1 cellular context compared by ENCODE assay signal in the genomic region with DNA sequence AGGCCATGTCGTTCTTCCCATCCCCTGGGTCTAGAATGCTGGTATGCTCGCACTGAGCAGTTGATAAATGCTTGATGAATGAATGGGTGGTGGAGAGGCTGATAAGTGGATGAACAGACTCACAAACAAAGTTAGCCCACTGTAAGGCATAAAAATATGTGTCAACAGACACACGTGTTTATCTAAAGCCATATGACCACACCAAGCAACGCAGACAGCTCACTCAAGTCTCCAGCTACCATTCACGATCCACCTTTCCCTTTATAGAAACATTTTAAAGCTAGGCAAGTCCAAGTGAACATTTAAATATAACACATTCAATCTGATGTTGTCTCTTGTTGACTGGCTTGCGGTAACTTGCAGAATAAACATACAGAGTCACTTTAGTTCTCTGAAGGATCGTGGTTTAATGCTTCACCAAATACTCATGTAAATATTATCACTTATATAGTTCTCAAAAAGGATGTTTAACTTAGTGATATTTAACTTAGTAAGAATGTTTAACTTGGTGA.
TF ChIP-seq lines count a peak whose summit lies in the region.

No MANE protein-coding gene starts in this region.

TF ChIP-seq in HepG2, 621 proteins besides CTCF, POLR2A, EP300 and RAD21 (continued from another document and continues in another):
- TF ChIP-seq, protein P1, sequence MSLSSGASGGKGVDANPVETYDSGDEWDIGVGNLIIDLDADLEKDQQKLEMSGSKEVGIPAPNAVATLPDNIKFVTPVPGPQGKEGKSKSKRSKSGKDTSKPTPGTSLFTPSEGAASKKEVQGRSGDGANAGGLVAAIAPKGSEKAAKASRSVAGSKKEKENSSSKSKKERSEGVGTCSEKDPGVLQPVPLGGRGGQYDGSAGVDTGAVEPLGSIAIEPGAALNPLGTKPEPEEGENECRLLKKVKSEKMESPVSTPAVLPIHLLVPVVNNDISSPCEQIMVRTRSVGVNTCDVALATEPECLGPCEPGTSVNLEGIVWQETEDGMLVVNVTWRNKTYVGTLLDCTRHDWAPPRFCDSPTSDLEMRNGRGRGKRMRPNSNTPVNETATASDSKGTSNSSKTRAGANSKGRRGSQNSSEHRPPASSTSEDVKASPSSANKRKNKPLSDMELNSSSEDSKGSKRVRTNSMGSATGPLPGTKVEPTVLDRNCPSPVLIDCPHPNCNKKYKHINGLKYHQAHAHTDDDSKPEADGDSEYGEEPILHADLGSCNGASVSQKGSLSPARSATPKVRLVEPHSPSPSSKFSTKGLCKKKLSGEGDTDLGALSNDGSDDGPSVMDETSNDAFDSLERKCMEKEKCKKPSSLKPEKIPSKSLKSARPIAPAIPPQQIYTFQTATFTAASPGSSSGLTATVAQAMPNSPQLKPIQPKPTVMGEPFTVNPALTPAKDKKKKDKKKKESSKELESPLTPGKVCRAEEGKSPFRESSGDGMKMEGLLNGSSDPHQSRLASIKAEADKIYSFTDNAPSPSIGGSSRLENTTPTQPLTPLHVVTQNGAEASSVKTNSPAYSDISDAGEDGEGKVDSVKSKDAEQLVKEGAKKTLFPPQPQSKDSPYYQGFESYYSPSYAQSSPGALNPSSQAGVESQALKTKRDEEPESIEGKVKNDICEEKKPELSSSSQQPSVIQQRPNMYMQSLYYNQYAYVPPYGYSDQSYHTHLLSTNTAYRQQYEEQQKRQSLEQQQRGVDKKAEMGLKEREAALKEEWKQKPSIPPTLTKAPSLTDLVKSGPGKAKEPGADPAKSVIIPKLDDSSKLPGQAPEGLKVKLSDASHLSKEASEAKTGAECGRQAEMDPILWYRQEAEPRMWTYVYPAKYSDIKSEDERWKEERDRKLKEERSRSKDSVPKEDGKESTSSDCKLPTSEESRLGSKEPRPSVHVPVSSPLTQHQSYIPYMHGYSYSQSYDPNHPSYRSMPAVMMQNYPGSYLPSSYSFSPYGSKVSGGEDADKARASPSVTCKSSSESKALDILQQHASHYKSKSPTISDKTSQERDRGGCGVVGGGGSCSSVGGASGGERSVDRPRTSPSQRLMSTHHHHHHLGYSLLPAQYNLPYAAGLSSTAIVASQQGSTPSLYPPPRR (CRISPR knock-in tag; IDR thresholded peaks at IDR 0.05; ENCODE audit: borderline replicate concordance), result peak; percentile 99
- TF ChIP-seq MTA3 (CRISPR knock-in tag; IDR thresholded peaks at IDR 0.05) (no peak), ZNF703 (CRISPR knock-in tag; IDR thresholded peaks at IDR 0.05; ENCODE audit: borderline replicate concordance) (no peak), KDM1A (CRISPR knock-in tag; IDR thresholded peaks at IDR 0.05) (no peak), FOXA3 (CRISPR knock-in tag; IDR thresholded peaks at IDR 0.05) (peak; percentile 95), KMT2A (CRISPR knock-in tag; IDR thresholded peaks at IDR 0.05) (no peak), MTA1 (CRISPR knock-in tag; IDR thresholded peaks at IDR 0.05; ENCODE audit: borderline replicate concordance) (no peak), ZNF644 (CRISPR knock-in tag; IDR thresholded peaks at IDR 0.05; ENCODE audit: low read depth) (no peak), RCOR2 (CRISPR knock-in tag; IDR thresholded peaks at IDR 0.05) (peak; percentile 61), ZNF451 (CRISPR knock-in tag; IDR thresholded peaks at IDR 0.05) (no peak), PHB2 (IDR thresholded peaks at IDR 0.05; ENCODE audit: partially characterized antibody) (no peak), NRL (CRISPR knock-in tag; IDR thresholded peaks at IDR 0.05; ENCODE audit: borderline replicate concordance) (no peak), GFI1 (CRISPR knock-in tag; IDR thresholded peaks at IDR 0.05; ENCODE audit: borderline replicate concordance) (peak; percentile 87), BRD4 (CRISPR knock-in tag; IDR thresholded peaks at IDR 0.05) (no peak), ZC3H13 (CRISPR knock-in tag; IDR thresholded peaks at IDR 0.05) (no peak), PAF1 (CRISPR knock-in tag; IDR thresholded peaks at IDR 0.05) (no peak), ZNF768 (CRISPR knock-in tag; IDR thresholded peaks at IDR 0.05) (no peak), FOXK1 (CRISPR knock-in tag; IDR thresholded peaks at IDR 0.05; ENCODE audit: borderline replicate concordance, low read depth) (0 out of 2 replicates have a peak, but pooled peaks have one; percentile 19), PPARG (CRISPR knock-in tag; conservative IDR thresholded peaks at IDR 0.05) (0 out of 2 replicates have a peak, but pooled peaks have one; percentile 51), NCOA2 (CRISPR knock-in tag; IDR thresholded peaks at IDR 0.05) (peak; percentile 65; the same call in 1 of the 2 replicates), SOX6 (IDR thresholded peaks at IDR 0.05) (no peak), SOX6 (CRISPR knock-in tag; IDR thresholded peaks at IDR 0.05) (peak; percentile 40; the same call in 1 of the 2 replicates), HMG20B (CRISPR knock-in tag; conservative IDR thresholded peaks at IDR 0.05) (peak; percentile 90), CBFB (CRISPR knock-in tag; IDR thresholded peaks at IDR 0.05) (peak; percentile 99), TBX3 (IDR thresholded peaks at IDR 0.05; ENCODE audit: borderline replicate concordance) (peak; percentile 90), ZNF614 (CRISPR knock-in tag; IDR thresholded peaks at IDR 0.05; ENCODE audit: borderline replicate concordance) (no peak), SUZ12 (IDR thresholded peaks at IDR 0.05; ENCODE audit: low read depth, low read length) (no peak), ZNF136 (CRISPR knock-in tag; IDR thresholded peaks at IDR 0.05; ENCODE audit: low read depth) (no peak), KAT8 (CRISPR knock-in tag; IDR thresholded peaks at IDR 0.05) (no peak), GATAD1 (CRISPR knock-in tag; IDR thresholded peaks at IDR 0.05) (no peak), SOX13 (IDR thresholded peaks at IDR 0.05) (no peak), SOX13 (CRISPR knock-in tag; conservative IDR thresholded peaks at IDR 0.05 in 1 of 2, IDR thresholded peaks at IDR 0.05 in 1 of 2) (peak in 1 of 2 experiments; percentile 40; a peak in 1 of 4 replicates), ZNF83 (CRISPR knock-in tag; IDR thresholded peaks at IDR 0.05; ENCODE audit: borderline replicate concordance) (no peak), ZNF432 (CRISPR knock-in tag; IDR thresholded peaks at IDR 0.05; ENCODE audit: borderline replicate concordance) (no peak), FOXO1 (CRISPR knock-in tag; IDR thresholded peaks at IDR 0.05) (no peak), REPIN1 (CRISPR knock-in tag; IDR thresholded peaks at IDR 0.05; ENCODE audit: borderline replicate concordance, low read depth) (0 out of 2 replicates have a peak, but pooled peaks have one; percentile 60), SIX1 (CRISPR knock-in tag; IDR thresholded peaks at IDR 0.05; ENCODE audit: borderline replicate concordance) (peak; percentile 66; the same call in 1 of the 2 replicates), HNRNPK (IDR thresholded peaks at IDR 0.05; ENCODE audit: low read depth, low read length, poor library complexity, severe bottlenecking) (no peak), NR2C2 (CRISPR knock-in tag; IDR thresholded peaks at IDR 0.05; ENCODE audit: borderline replicate concordance) (0 out of 2 replicates have a peak, but pooled peaks have one; percentile 30), MAZ (IDR thresholded peaks at IDR 0.05; ENCODE audit: borderline replicate concordance, low read depth, low read length) (no peak), MAZ (CRISPR knock-in tag; IDR thresholded peaks at IDR 0.05; ENCODE audit: low read depth) (no peak), GATAD2A (CRISPR knock-in tag; IDR thresholded peaks at IDR 0.05) (peak; percentile 29; the same call in 1 of the 2 replicates), MTF1 (CRISPR knock-in tag; IDR thresholded peaks at IDR 0.05) (no peak), ZNF484 (CRISPR knock-in tag; IDR thresholded peaks at IDR 0.05; ENCODE audit: borderline replicate concordance, low read depth) (no peak), ZNF619 (CRISPR knock-in tag; IDR thresholded peaks at IDR 0.05) (no peak), YEATS2 (CRISPR knock-in tag; IDR thresholded peaks at IDR 0.05; ENCODE audit: borderline replicate concordance) (no peak), AKAP8 (CRISPR knock-in tag; IDR thresholded peaks at IDR 0.05) (no peak), ONECUT2 (CRISPR knock-in tag; IDR thresholded peaks at IDR 0.05) (no peak), TCF7 (IDR thresholded peaks at IDR 0.05; ENCODE audit: low read depth) (peak; percentile 63), ZNF883 (CRISPR knock-in tag; IDR thresholded peaks at IDR 0.05; ENCODE audit: not compliant biosample characterization) (no peak)
- TF ChIP-seq, protein P2, sequence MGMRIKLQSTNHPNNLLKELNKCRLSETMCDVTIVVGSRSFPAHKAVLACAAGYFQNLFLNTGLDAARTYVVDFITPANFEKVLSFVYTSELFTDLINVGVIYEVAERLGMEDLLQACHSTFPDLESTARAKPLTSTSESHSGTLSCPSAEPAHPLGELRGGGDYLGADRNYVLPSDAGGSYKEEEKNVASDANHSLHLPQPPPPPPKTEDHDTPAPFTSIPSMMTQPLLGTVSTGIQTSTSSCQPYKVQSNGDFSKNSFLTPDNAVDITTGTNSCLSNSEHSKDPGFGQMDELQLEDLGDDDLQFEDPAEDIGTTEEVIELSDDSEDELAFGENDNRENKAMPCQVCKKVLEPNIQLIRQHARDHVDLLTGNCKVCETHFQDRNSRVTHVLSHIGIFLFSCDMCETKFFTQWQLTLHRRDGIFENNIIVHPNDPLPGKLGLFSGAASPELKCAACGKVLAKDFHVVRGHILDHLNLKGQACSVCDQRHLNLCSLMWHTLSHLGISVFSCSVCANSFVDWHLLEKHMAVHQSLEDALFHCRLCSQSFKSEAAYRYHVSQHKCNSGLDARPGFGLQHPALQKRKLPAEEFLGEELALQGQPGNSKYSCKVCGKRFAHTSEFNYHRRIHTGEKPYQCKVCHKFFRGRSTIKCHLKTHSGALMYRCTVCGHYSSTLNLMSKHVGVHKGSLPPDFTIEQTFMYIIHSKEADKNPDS (CRISPR knock-in tag; IDR thresholded peaks at IDR 0.05), result no peak
- TF ChIP-seq, protein P3, sequence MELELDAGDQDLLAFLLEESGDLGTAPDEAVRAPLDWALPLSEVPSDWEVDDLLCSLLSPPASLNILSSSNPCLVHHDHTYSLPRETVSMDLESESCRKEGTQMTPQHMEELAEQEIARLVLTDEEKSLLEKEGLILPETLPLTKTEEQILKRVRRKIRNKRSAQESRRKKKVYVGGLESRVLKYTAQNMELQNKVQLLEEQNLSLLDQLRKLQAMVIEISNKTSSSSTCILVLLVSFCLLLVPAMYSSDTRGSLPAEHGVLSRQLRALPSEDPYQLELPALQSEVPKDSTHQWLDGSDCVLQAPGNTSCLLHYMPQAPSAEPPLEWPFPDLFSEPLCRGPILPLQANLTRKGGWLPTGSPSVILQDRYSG (CRISPR knock-in tag; IDR thresholded peaks at IDR 0.05), result no peak
- TF ChIP-seq, protein P4, sequence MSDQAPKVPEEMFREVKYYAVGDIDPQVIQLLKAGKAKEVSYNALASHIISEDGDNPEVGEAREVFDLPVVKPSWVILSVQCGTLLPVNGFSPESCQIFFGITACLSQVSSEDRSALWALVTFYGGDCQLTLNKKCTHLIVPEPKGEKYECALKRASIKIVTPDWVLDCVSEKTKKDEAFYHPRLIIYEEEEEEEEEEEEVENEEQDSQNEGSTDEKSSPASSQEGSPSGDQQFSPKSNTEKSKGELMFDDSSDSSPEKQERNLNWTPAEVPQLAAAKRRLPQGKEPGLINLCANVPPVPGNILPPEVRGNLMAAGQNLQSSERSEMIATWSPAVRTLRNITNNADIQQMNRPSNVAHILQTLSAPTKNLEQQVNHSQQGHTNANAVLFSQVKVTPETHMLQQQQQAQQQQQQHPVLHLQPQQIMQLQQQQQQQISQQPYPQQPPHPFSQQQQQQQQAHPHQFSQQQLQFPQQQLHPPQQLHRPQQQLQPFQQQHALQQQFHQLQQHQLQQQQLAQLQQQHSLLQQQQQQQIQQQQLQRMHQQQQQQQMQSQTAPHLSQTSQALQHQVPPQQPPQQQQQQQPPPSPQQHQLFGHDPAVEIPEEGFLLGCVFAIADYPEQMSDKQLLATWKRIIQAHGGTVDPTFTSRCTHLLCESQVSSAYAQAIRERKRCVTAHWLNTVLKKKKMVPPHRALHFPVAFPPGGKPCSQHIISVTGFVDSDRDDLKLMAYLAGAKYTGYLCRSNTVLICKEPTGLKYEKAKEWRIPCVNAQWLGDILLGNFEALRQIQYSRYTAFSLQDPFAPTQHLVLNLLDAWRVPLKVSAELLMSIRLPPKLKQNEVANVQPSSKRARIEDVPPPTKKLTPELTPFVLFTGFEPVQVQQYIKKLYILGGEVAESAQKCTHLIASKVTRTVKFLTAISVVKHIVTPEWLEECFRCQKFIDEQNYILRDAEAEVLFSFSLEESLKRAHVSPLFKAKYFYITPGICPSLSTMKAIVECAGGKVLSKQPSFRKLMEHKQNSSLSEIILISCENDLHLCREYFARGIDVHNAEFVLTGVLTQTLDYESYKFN (CRISPR knock-in tag; conservative IDR thresholded peaks at IDR 0.05), result 0 out of 2 replicates have a peak, but pooled peaks have one; percentile 25
- TF ChIP-seq, protein P5, sequence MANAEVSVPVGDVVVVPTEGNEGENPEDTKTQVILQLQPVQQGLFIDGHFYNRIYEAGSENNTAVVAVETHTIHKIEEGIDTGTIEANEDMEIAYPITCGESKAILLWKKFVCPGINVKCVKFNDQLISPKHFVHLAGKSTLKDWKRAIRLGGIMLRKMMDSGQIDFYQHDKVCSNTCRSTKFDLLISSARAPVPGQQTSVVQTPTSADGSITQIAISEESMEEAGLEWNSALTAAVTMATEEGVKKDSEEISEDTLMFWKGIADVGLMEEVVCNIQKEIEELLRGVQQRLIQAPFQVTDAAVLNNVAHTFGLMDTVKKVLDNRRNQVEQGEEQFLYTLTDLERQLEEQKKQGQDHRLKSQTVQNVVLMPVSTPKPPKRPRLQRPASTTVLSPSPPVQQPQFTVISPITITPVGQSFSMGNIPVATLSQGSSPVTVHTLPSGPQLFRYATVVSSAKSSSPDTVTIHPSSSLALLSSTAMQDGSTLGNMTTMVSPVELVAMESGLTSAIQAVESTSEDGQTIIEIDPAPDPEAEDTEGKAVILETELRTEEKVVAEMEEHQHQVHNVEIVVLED (CRISPR knock-in tag; IDR thresholded peaks at IDR 0.05; ENCODE audit: borderline replicate concordance), result no peak
- TF ChIP-seq, protein P6, sequence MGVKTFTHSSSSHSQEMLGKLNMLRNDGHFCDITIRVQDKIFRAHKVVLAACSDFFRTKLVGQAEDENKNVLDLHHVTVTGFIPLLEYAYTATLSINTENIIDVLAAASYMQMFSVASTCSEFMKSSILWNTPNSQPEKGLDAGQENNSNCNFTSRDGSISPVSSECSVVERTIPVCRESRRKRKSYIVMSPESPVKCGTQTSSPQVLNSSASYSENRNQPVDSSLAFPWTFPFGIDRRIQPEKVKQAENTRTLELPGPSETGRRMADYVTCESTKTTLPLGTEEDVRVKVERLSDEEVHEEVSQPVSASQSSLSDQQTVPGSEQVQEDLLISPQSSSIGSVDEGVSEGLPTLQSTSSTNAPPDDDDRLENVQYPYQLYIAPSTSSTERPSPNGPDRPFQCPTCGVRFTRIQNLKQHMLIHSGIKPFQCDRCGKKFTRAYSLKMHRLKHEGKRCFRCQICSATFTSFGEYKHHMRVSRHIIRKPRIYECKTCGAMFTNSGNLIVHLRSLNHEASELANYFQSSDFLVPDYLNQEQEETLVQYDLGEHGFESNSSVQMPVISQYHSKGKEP (CRISPR knock-in tag; IDR thresholded peaks at IDR 0.05), result no peak
